In genomic region chr10:73246783-73247508, GRCh38 we compare ENCODE assay signal across 1 cellular context.
A peak's percentile ranks its signal among the peaks of the same experiment; 100 is the strongest.
TF ChIP-seq lines count a peak whose summit lies in the region.

A gene with protein sequence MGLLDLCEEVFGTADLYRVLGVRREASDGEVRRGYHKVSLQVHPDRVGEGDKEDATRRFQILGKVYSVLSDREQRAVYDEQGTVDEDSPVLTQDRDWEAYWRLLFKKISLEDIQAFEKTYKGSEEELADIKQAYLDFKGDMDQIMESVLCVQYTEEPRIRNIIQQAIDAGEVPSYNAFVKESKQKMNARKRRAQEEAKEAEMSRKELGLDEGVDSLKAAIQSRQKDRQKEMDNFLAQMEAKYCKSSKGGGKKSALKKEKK (minus strand): TSS chr10:73247255. CDS start chr10:73247189, 66 bp downstream.

TF ChIP-seq in HepG2, 621 proteins besides CTCF, POLR2A, EP300 and RAD21 (continued from another document and continues in another):
- TF ChIP-seq ZNF142 (CRISPR knock-in tag; IDR thresholded peaks at IDR 0.05): no peak
- peak; percentile 95 for TF ChIP-seq ZNF501 (CRISPR knock-in tag; IDR thresholded peaks at IDR 0.05)
- TF ChIP-seq GABPB1 (CRISPR knock-in tag; IDR thresholded peaks at IDR 0.05): peak; percentile 91
- no peak for TF ChIP-seq ZNF672 (CRISPR knock-in tag; IDR thresholded peaks at IDR 0.05)
- TF ChIP-seq, protein P1, sequence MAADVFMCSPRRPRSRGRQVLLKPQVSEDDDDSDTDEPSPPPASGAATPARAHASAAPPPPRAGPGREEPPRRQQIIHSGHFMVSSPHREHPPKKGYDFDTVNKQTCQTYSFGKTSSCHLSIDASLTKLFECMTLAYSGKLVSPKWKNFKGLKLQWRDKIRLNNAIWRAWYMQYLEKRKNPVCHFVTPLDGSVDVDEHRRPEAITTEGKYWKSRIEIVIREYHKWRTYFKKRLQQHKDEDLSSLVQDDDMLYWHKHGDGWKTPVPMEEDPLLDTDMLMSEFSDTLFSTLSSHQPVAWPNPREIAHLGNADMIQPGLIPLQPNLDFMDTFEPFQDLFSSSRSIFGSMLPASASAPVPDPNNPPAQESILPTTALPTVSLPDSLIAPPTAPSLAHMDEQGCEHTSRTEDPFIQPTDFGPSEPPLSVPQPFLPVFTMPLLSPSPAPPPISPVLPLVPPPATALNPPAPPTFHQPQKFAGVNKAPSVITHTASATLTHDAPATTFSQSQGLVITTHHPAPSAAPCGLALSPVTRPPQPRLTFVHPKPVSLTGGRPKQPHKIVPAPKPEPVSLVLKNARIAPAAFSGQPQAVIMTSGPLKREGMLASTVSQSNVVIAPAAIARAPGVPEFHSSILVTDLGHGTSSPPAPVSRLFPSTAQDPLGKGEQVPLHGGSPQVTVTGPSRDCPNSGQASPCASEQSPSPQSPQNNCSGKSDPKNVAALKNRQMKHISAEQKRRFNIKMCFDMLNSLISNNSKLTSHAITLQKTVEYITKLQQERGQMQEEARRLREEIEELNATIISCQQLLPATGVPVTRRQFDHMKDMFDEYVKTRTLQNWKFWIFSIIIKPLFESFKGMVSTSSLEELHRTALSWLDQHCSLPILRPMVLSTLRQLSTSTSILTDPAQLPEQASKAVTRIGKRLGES (CRISPR knock-in tag; IDR thresholded peaks at IDR 0.05; ENCODE audit: borderline replicate concordance): no peak
- TF ChIP-seq ZNF225 (CRISPR knock-in tag; IDR thresholded peaks at IDR 0.05): peak; percentile 95
- TF ChIP-seq AKAP8 (CRISPR knock-in tag; IDR thresholded peaks at IDR 0.05): peak; percentile 98
- 0 out of 2 replicates have a peak, but pooled peaks have one; percentile 83 for TF ChIP-seq AHR (CRISPR knock-in tag; IDR thresholded peaks at IDR 0.05)
- TF ChIP-seq NFE2L2 (IDR thresholded peaks at IDR 0.05; ENCODE audit: low read length): no peak
- peak; percentile 47; the same call in 1 of the 2 replicates for TF ChIP-seq NCOA2 (CRISPR knock-in tag; IDR thresholded peaks at IDR 0.05)
- peak; percentile 52; the same call in 1 of the 2 replicates for TF ChIP-seq ZNF205 (CRISPR knock-in tag; IDR thresholded peaks at IDR 0.05)
- TF ChIP-seq BCL6 (CRISPR knock-in tag; IDR thresholded peaks at IDR 0.05): no peak; the same call in none of the 2 replicates
- TF ChIP-seq ZBTB1 (CRISPR knock-in tag; IDR thresholded peaks at IDR 0.05; ENCODE audit: borderline replicate concordance): no peak
- 0 out of 2 replicates have a peak, but pooled peaks have one; percentile 46 for TF ChIP-seq ZNF766 (CRISPR knock-in tag; IDR thresholded peaks at IDR 0.05; ENCODE audit: borderline replicate concordance)
- TF ChIP-seq ZNF883 (CRISPR knock-in tag; IDR thresholded peaks at IDR 0.05; ENCODE audit: not compliant biosample characterization): peak; percentile 91
- TF ChIP-seq FLYWCH1 (CRISPR knock-in tag; IDR thresholded peaks at IDR 0.05): no peak
- TF ChIP-seq ZNF746 (CRISPR knock-in tag; IDR thresholded peaks at IDR 0.05): peak; percentile 78
- TF ChIP-seq ZNF296 (CRISPR knock-in tag; conservative IDR thresholded peaks at IDR 0.05): peak; percentile 67; the same call in 1 of the 2 replicates
- peak; percentile 71; the same call in 1 of the 2 replicates for TF ChIP-seq SMAD1 (CRISPR knock-in tag; IDR thresholded peaks at IDR 0.05; ENCODE audit: borderline replicate concordance, low read depth)
- peak; percentile 92 for TF ChIP-seq THAP11 (CRISPR knock-in tag; IDR thresholded peaks at IDR 0.05)
- TF ChIP-seq ZNF770 (CRISPR knock-in tag; IDR thresholded peaks at IDR 0.05): peak; percentile 63; the same call in 1 of the 2 replicates
- peak; percentile 95; the same call in 1 of the 2 replicates for TF ChIP-seq ZNF235 (CRISPR knock-in tag; IDR thresholded peaks at IDR 0.05; ENCODE audit: borderline replicate concordance)
- no peak for TF ChIP-seq JUNB (CRISPR knock-in tag; IDR thresholded peaks at IDR 0.05; ENCODE audit: borderline replicate concordance)
- peak; percentile 82; the same call in 1 of the 2 replicates for TF ChIP-seq GFI1 (CRISPR knock-in tag; IDR thresholded peaks at IDR 0.05; ENCODE audit: borderline replicate concordance)
- peak; percentile 96 for TF ChIP-seq HIVEP1 (CRISPR knock-in tag; IDR thresholded peaks at IDR 0.05)
- peak; percentile 73 for TF ChIP-seq ZNF264 (CRISPR knock-in tag; IDR thresholded peaks at IDR 0.05)
- peak; percentile 12; the same call in 1 of the 2 replicates for TF ChIP-seq BRD4 (CRISPR knock-in tag; IDR thresholded peaks at IDR 0.05)
- 0 out of 2 replicates have a peak, but pooled peaks have one; percentile 8 for TF ChIP-seq RARA (CRISPR knock-in tag; IDR thresholded peaks at IDR 0.05)
- peak; percentile 71 for TF ChIP-seq SIN3B (IDR thresholded peaks at IDR 0.05; ENCODE audit: low read length)
- peak; percentile 57; the same call in 1 of the 2 replicates for TF ChIP-seq ZNF224 (CRISPR knock-in tag; IDR thresholded peaks at IDR 0.05)
- no peak for TF ChIP-seq XBP1 (CRISPR knock-in tag; IDR thresholded peaks at IDR 0.05)
- TF ChIP-seq ZNF773 (CRISPR knock-in tag; IDR thresholded peaks at IDR 0.05; ENCODE audit: borderline replicate concordance): 0 out of 2 replicates have a peak, but pooled peaks have one; percentile 8
- peak; percentile 100 for TF ChIP-seq KDM2A (CRISPR knock-in tag; IDR thresholded peaks at IDR 0.05; ENCODE audit: borderline replicate concordance, low read depth)
- peak; percentile 89; the same call in 1 of the 2 replicates for TF ChIP-seq ZNF333 (CRISPR knock-in tag; IDR thresholded peaks at IDR 0.05; ENCODE audit: borderline replicate concordance)
- peak; percentile 88 for TF ChIP-seq ZNF784 (CRISPR knock-in tag; IDR thresholded peaks at IDR 0.05; ENCODE audit: borderline replicate concordance)
- TF ChIP-seq ZSCAN30 (CRISPR knock-in tag; IDR thresholded peaks at IDR 0.05): no peak
- peak; percentile 95 for TF ChIP-seq GATAD1 (CRISPR knock-in tag; IDR thresholded peaks at IDR 0.05)
- TF ChIP-seq MYC (CRISPR knock-in tag; IDR thresholded peaks at IDR 0.05; ENCODE audit: borderline replicate concordance): peak; percentile 93
- peak; percentile 95 for TF ChIP-seq ZFP36L1 (CRISPR knock-in tag; IDR thresholded peaks at IDR 0.05)
- peak; percentile 99 for TF ChIP-seq AGO2 (optimal IDR thresholded peaks at IDR 0.05; ENCODE audit: low read depth, low read length)
- TF ChIP-seq ZNF772 (CRISPR knock-in tag; IDR thresholded peaks at IDR 0.05): peak; percentile 96
- TF ChIP-seq ZNF451 (CRISPR knock-in tag; IDR thresholded peaks at IDR 0.05): peak; percentile 85
- TF ChIP-seq RNF2 (conservative IDR thresholded peaks at IDR 0.05; ENCODE audit: low read depth): peak; percentile 58; the same call in 1 of the 2 replicates
- TF ChIP-seq TBX2 (CRISPR knock-in tag; IDR thresholded peaks at IDR 0.05; ENCODE audit: borderline replicate concordance): peak; percentile 95
- no peak for TF ChIP-seq ZNF282 (IDR thresholded peaks at IDR 0.05; ENCODE audit: partially characterized antibody)
- peak; percentile 94 for TF ChIP-seq YEATS2 (CRISPR knock-in tag; IDR thresholded peaks at IDR 0.05; ENCODE audit: borderline replicate concordance)
- peak; percentile 60; the same call in 1 of the 2 replicates for TF ChIP-seq JUN (CRISPR knock-in tag; IDR thresholded peaks at IDR 0.05)
- peak; percentile 84 for TF ChIP-seq HNRNPUL1 (IDR thresholded peaks at IDR 0.05; ENCODE audit: low read depth, low read length)
- peak; percentile 80; the same call in 1 of the 2 replicates for TF ChIP-seq ARHGAP35 (CRISPR knock-in tag; IDR thresholded peaks at IDR 0.05; ENCODE audit: borderline replicate concordance)
- peak; percentile 74 for TF ChIP-seq RBM39 (IDR thresholded peaks at IDR 0.05; ENCODE audit: low read depth, low read length, poor library complexity, severe bottlenecking)
- TF ChIP-seq, protein P2, sequence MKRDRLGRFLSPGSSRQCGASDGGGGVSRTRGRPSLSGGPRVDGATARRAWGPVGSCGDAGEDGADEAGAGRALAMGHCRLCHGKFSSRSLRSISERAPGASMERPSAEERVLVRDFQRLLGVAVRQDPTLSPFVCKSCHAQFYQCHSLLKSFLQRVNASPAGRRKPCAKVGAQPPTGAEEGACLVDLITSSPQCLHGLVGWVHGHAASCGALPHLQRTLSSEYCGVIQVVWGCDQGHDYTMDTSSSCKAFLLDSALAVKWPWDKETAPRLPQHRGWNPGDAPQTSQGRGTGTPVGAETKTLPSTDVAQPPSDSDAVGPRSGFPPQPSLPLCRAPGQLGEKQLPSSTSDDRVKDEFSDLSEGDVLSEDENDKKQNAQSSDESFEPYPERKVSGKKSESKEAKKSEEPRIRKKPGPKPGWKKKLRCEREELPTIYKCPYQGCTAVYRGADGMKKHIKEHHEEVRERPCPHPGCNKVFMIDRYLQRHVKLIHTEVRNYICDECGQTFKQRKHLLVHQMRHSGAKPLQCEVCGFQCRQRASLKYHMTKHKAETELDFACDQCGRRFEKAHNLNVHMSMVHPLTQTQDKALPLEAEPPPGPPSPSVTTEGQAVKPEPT (CRISPR knock-in tag; IDR thresholded peaks at IDR 0.05; ENCODE audit: low read depth): peak; percentile 83
- TF ChIP-seq ZNF530 (CRISPR knock-in tag; IDR thresholded peaks at IDR 0.05; ENCODE audit: low read depth): no peak
- TF ChIP-seq SPEN (CRISPR knock-in tag; IDR thresholded peaks at IDR 0.05; ENCODE audit: low read depth): peak; percentile 95; the same call in 1 of the 2 replicates
- peak; percentile 69 for TF ChIP-seq ELF3 (CRISPR knock-in tag; IDR thresholded peaks at IDR 0.05)
- TF ChIP-seq ZNF230 (CRISPR knock-in tag; IDR thresholded peaks at IDR 0.05): peak; percentile 70; the same call in 1 of the 2 replicates
- TF ChIP-seq SMAD3 (CRISPR knock-in tag; IDR thresholded peaks at IDR 0.05): peak; percentile 59
- TF ChIP-seq, protein P3, sequence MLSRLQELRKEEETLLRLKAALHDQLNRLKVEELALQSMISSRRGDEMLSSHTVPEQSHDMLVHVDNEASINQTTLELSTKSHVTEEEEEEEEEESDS (CRISPR knock-in tag; IDR thresholded peaks at IDR 0.05; ENCODE audit: borderline replicate concordance): no peak
- TF ChIP-seq FOXK1 (CRISPR knock-in tag; IDR thresholded peaks at IDR 0.05; ENCODE audit: borderline replicate concordance, low read depth): peak; percentile 74; the same call in 1 of the 2 replicates
- TF ChIP-seq BORCS8-MEF2B (CRISPR knock-in tag; IDR thresholded peaks at IDR 0.05): peak; percentile 88
- peak; percentile 75 for TF ChIP-seq ZNF891 (CRISPR knock-in tag; IDR thresholded peaks at IDR 0.05)
- TF ChIP-seq SNAI1 (CRISPR knock-in tag; IDR thresholded peaks at IDR 0.05; ENCODE audit: borderline replicate concordance): peak; percentile 87; the same call in 1 of the 2 replicates
- TF ChIP-seq ZNF781 (CRISPR knock-in tag; IDR thresholded peaks at IDR 0.05; ENCODE audit: borderline replicate concordance, not compliant biosample characterization): peak; percentile 63
- peak; percentile 71; the same call in 1 of the 2 replicates for TF ChIP-seq CBX5 (CRISPR knock-in tag; IDR thresholded peaks at IDR 0.05; ENCODE audit: borderline replicate concordance)
- TF ChIP-seq DNMT3B (CRISPR knock-in tag; conservative IDR thresholded peaks at IDR 0.05): peak; percentile 50; the same call in 1 of the 2 replicates
